In genomic region chr14:24434676-24435075, GRCh38 we compare ENCODE assay signal across 27 cellular contexts. TPM values are rescaled to one million over a fixed set of nuclear protein-coding genes. Genes with fewer than 3 reads are reported as not detected.
DNase-seq lines count a peak whose midpoint lies in the region; ATAC-seq and TF ChIP-seq lines count a peak whose summit lies in the region.
"Had no signal": no experiment of that assay in that cellular context is flagged by ENCODE, and none has a peak within 500 bp of the region (broad histone marks: within the 10 kb centered on the region; RNA-seq: fewer than 3 reads in every experiment).

No MANE protein-coding gene starts in this region.

- H3K4me1 ChIP-seq in suprapubic skin (peaks cover 52% of the 10 kb centered on the region), prostate gland (replicated peaks) (peaks cover 20% of the 10 kb centered on the region)

- H3K27ac Mint-ChIP-seq in activated naive CD4-positive, alpha-beta T cell treated with anti-CD3 and anti-CD28 coated beads, Interleukin-2, amount 10 ng/mL, durations not matched to agents 7 days and 5 days, result peak overlapping the region; percentile 37
- peak overlapping the region; percentile 15 for H3K27ac Mint-ChIP-seq in activated T-helper 2 cell treated with anti-CD3 and anti-CD28 coated beads, Interferon-gamma antibody, Interleukin-2, Interleukin-4, amounts not matched to agents 10 μg/mL and 5 μg/mL and 100 μg/mL, durations not matched to agents 14 hours and 24 hours and 36 hours
- H3K27ac Mint-ChIP-seq in natural killer cell treated with Interleukin-12 subunit alpha and Interleukin-12 subunit beta and Interleukin-15 and Interleukin-18, amount 100 ng/mL, for 72 hours, result peak overlapping the region; percentile 3 to 10

- no peaks in the 10 kb centered on the region for H3K27me3 ChIP-seq in suprapubic skin
- H3K27me3 ChIP-seq in prostate gland (replicated peaks; ENCODE audit: insufficient read depth), result no peaks in the 10 kb centered on the region
- H3K27me3 ChIP-seq: body of pancreas, gastrocnemius medialis, upper lobe of left lung had no signal

- H3K36me3 ChIP-seq in suprapubic skin (peaks cover 65% of the 10 kb centered on the region), prostate gland (peaks cover 3 to 14% of the 10 kb centered on the region in 2 donors)

- no peak overlapping the region for H3K4me3 ChIP-seq in suprapubic skin
- H3K4me3 ChIP-seq in prostate gland, result no peak overlapping the region
- H3K4me3 ChIP-seq: body of pancreas, gastrocnemius medialis, PC-9, upper lobe of left lung had no signal

- TF ChIP-seq CTCF in suprapubic skin (IDR thresholded peaks at IDR 0.05) (no peak), prostate gland (IDR thresholded peaks at IDR 0.05) (no peak)

- CTCF ChIA-PET in activated naive CD4-positive, alpha-beta T cell treated with anti-CD3 and anti-CD28 coated beads, Interleukin-2, amount 10 ng/mL, durations not matched to agents 7 days and 5 days (lab: Charles Lee), result interaction anchor here (17.5 kb wide), 1 partner anchor 102 kb away, joined by 557 read pairs; the partner anchor contains the start of genes ADCY4 and RIPK3

- no peaks in the 10 kb centered on the region for H3K9me3 Mint-ChIP-seq in activated naive CD4-positive, alpha-beta T cell treated with anti-CD3 and anti-CD28 coated beads, Interleukin-2, amount 10 ng/mL, durations not matched to agents 7 days and 5 days
- no peaks in the 10 kb centered on the region for H3K9me3 Mint-ChIP-seq in activated T-helper 2 cell treated with anti-CD3 and anti-CD28 coated beads, Interferon-gamma antibody, Interleukin-2, Interleukin-4, amounts not matched to agents 10 μg/mL and 5 μg/mL and 100 μg/mL, durations not matched to agents 14 hours and 24 hours and 36 hours
- no peaks in the 10 kb centered on the region for H3K9me3 Mint-ChIP-seq in natural killer cell treated with Interleukin-12 subunit alpha and Interleukin-12 subunit beta and Interleukin-15 and Interleukin-18, amount 100 ng/mL, for 72 hours

- TF ChIP-seq POLR2A in suprapubic skin (IDR thresholded peaks at IDR 0.05) (no peak), prostate gland (IDR thresholded peaks at IDR 0.05) (no peak)

- H3K36me3 Mint-ChIP-seq in activated naive CD4-positive, alpha-beta T cell treated with anti-CD3 and anti-CD28 coated beads, Interleukin-2, amount 10 ng/mL, durations not matched to agents 7 days and 5 days, result peaks cover 60% of the 10 kb centered on the region
- peaks cover 78% of the 10 kb centered on the region for H3K36me3 Mint-ChIP-seq in activated T-helper 2 cell treated with anti-CD3 and anti-CD28 coated beads, Interferon-gamma antibody, Interleukin-2, Interleukin-4, amounts not matched to agents 10 μg/mL and 5 μg/mL and 100 μg/mL, durations not matched to agents 14 hours and 24 hours and 36 hours (ENCODE audit: low read depth)
- H3K36me3 Mint-ChIP-seq in natural killer cell treated with Interleukin-12 subunit alpha and Interleukin-12 subunit beta and Interleukin-15 and Interleukin-18, amount 100 ng/mL, for 72 hours, result peaks cover 12% of the 10 kb centered on the region

- WGBS in suprapubic skin, result 85% methylated on average over 3 of the region's 3 CpGs
- 62% methylated on average over 3 of the region's 3 CpGs for WGBS in prostate gland

- ATAC-seq in natural killer cell treated with Interleukin-12 subunit alpha and Interleukin-12 subunit beta and Interleukin-15 and Interleukin-18, amount 100 ng/mL, for 72 hours, result no peak
- ATAC-seq: activated CD4-positive, CD25-positive, alpha-beta regulatory T cell treated with anti-CD3 and anti-CD28 coated beads, Interleukin-2, amount 50 U/mL, for 24 hours; body of pancreas; gastrocnemius medialis; left lobe of liver had no signal

- no peak for DNase-seq in activated naive CD4-positive, alpha-beta T cell treated with anti-CD3 and anti-CD28 coated beads, Interleukin-2, amount 10 ng/mL, durations not matched to agents 7 days and 5 days
- DNase-seq in activated naive CD4-positive, alpha-beta T cell treated with anti-CD3 and anti-CD28 coated beads, Interleukin-2, amount 50 U/mL, for 16 hours, result no peak
- DNase-seq in activated T-helper 2 cell treated with anti-CD3 and anti-CD28 coated beads, Interferon-gamma antibody, Interleukin-2, Interleukin-4, amounts not matched to agents 10 μg/mL and 5 μg/mL and 100 μg/mL, durations not matched to agents 14 hours and 24 hours and 36 hours (ENCODE audit: low spot score), result no peak
- no peak for DNase-seq in natural killer cell treated with Interleukin-12 subunit alpha and Interleukin-12 subunit beta and Interleukin-15 and Interleukin-18, amount 100 ng/mL, for 72 hours (ENCODE audit: low spot score)
- no peak for DNase-seq in suprapubic skin (ENCODE audit: low spot score in 2 of 2)
- DNase-seq in prostate gland (ENCODE audit: low spot score), result no peak
- no peak for DNase-seq in GF-D8 (lab: John Stamatoyannopoulos, UW)
- no peak for DNase-seq in GM19238 (ENCODE audit: insufficient read length, low spot score)
- DNase-seq: body of pancreas; C1 segment of cervical spinal cord; Calu3; DND-41; effector memory CD4-positive, alpha-beta T cell; gastrocnemius medialis; hippocampal formation; midbrain; NCI-H1092; NCI-H187; NCI-H2171 treated with DMSO at 0.1 percent for 48 hours; NCI-H524; NK-92 treated with Interleukin-12 subunit alpha and Interleukin-12 subunit beta, amount 100 ng/mL, for 24 hours; PC-9; Right ventricle myocardium superior; SW 1271; upper lobe of left lung had no signal

- TF ChIP-seq EP300 in suprapubic skin (IDR thresholded peaks at IDR 0.05), result no peak

- no peaks in the 10 kb centered on the region for H3K27me3 Mint-ChIP-seq in activated naive CD4-positive, alpha-beta T cell treated with anti-CD3 and anti-CD28 coated beads, Interleukin-2, amount 10 ng/mL, durations not matched to agents 7 days and 5 days
- no peaks in the 10 kb centered on the region for H3K27me3 Mint-ChIP-seq in activated T-helper 2 cell treated with anti-CD3 and anti-CD28 coated beads, Interferon-gamma antibody, Interleukin-2, Interleukin-4, amounts not matched to agents 10 μg/mL and 5 μg/mL and 100 μg/mL, durations not matched to agents 14 hours and 24 hours and 36 hours (ENCODE audit: low read depth)
- H3K27me3 Mint-ChIP-seq in natural killer cell treated with Interleukin-12 subunit alpha and Interleukin-12 subunit beta and Interleukin-15 and Interleukin-18, amount 100 ng/mL, for 72 hours, result no peaks in the 10 kb centered on the region

- intact Hi-C loops in activated T-helper 2 cell treated with anti-CD3 and anti-CD28 coated beads, Interferon-gamma antibody, Interleukin-2, Interleukin-4, amounts not matched to agents 10 μg/mL and 5 μg/mL and 100 μg/mL, durations not matched to agents 14 hours and 24 hours and 36 hours (cut with micrococcal nuclease), result loop anchor here (10.0 kb wide), 1 partner anchor 340 kb away; the partner anchor contains the start of gene PCK2
- intact Hi-C loops in prostate gland (cut with DNase I), result no loop called here

- peaks cover 70% of the 10 kb centered on the region for H3K4me1 Mint-ChIP-seq in activated naive CD4-positive, alpha-beta T cell treated with anti-CD3 and anti-CD28 coated beads, Interleukin-2, amount 10 ng/mL, durations not matched to agents 7 days and 5 days
- peaks cover 44% of the 10 kb centered on the region for H3K4me1 Mint-ChIP-seq in activated T-helper 2 cell treated with anti-CD3 and anti-CD28 coated beads, Interferon-gamma antibody, Interleukin-2, Interleukin-4, amounts not matched to agents 10 μg/mL and 5 μg/mL and 100 μg/mL, durations not matched to agents 14 hours and 24 hours and 36 hours (ENCODE audit: low read depth)
- peaks cover 35 to 46% of the 10 kb centered on the region in 2 donors for H3K4me1 Mint-ChIP-seq in natural killer cell treated with Interleukin-12 subunit alpha and Interleukin-12 subunit beta and Interleukin-15 and Interleukin-18, amount 100 ng/mL, for 72 hours (ENCODE audit: low read depth in 2 of 2)

- H3K4me3 Mint-ChIP-seq in activated naive CD4-positive, alpha-beta T cell treated with anti-CD3 and anti-CD28 coated beads, Interleukin-2, amount 10 ng/mL, durations not matched to agents 7 days and 5 days, result no peak overlapping the region
- no peak overlapping the region for H3K4me3 Mint-ChIP-seq in activated T-helper 2 cell treated with anti-CD3 and anti-CD28 coated beads, Interferon-gamma antibody, Interleukin-2, Interleukin-4, amounts not matched to agents 10 μg/mL and 5 μg/mL and 100 μg/mL, durations not matched to agents 14 hours and 24 hours and 36 hours (ENCODE audit: low read depth)
- no peak overlapping the region for H3K4me3 Mint-ChIP-seq in natural killer cell treated with Interleukin-12 subunit alpha and Interleukin-12 subunit beta and Interleukin-15 and Interleukin-18, amount 100 ng/mL, for 72 hours

- H3K9me3 ChIP-seq in suprapubic skin, result no peaks in the 10 kb centered on the region
- no peaks in the 10 kb centered on the region for H3K9me3 ChIP-seq in prostate gland
- H3K9me3 ChIP-seq: body of pancreas, gastrocnemius medialis, upper lobe of left lung had no signal

- H3K27ac ChIP-seq in suprapubic skin (peak overlapping the region; percentile 12), prostate gland (peak overlapping the region in 1 of 2 donors; percentile 24)
- H3K27ac ChIP-seq: body of pancreas, PC-9, upper lobe of left lung had no signal

RNA-seq across cellular contexts. Expression of gene KHNYN, which starts 4.9 kb away (rescaled TPM):
- total RNA-seq in activated T-helper 2 cell treated with anti-CD3 and anti-CD28 coated beads, Interferon-gamma antibody, Interleukin-2, Interleukin-4, amounts not matched to agents 10 μg/mL and 5 μg/mL and 100 μg/mL, durations not matched to agents 14 hours and 24 hours and 36 hours, result 72.6 and 75.3 TPM in 2 replicates
- total RNA-seq in natural killer cell treated with Interleukin-12 subunit alpha and Interleukin-12 subunit beta and Interleukin-15 and Interleukin-18, amount 100 ng/mL, for 72 hours, result 10 to 100 TPM; 61.7 to 65.3 TPM
- total RNA-seq in suprapubic skin (100 to 1,000 TPM in 1 of 4 donors, 10 to 100 TPM in 3; 56.7 to 145 (median 84.3) TPM), prostate gland (10 to 100 TPM; 57.0 to 91.2 TPM)

RNA-seq across cellular contexts. Expression of gene CBLN3, which starts 5.2 kb away (rescaled TPM):
- total RNA-seq in activated T-helper 2 cell treated with anti-CD3 and anti-CD28 coated beads, Interferon-gamma antibody, Interleukin-2, Interleukin-4, amounts not matched to agents 10 μg/mL and 5 μg/mL and 100 μg/mL, durations not matched to agents 14 hours and 24 hours and 36 hours, result 5.4 and 5.5 TPM in 2 replicates
- 10 to 100 TPM in 1 of 2 donors, 1 to 10 TPM in 1; 5.3 to 10.9 TPM for total RNA-seq in natural killer cell treated with Interleukin-12 subunit alpha and Interleukin-12 subunit beta and Interleukin-15 and Interleukin-18, amount 100 ng/mL, for 72 hours
- total RNA-seq in suprapubic skin (1 to 10 TPM in 1 of 4 donors, under 1 TPM in 2, not detected in 1; 0.30 to 2.6 (median 0.93) TPM), prostate gland (10 to 100 TPM in 1 of 2 donors, 1 to 10 TPM in 1; 2.4 to 11.1 TPM)

RNA-seq across cellular contexts. Expression of gene SDR39U1, which starts 7.9 kb away (rescaled TPM):
- 40.8 and 47.7 TPM in 2 replicates for total RNA-seq in activated T-helper 2 cell treated with anti-CD3 and anti-CD28 coated beads, Interferon-gamma antibody, Interleukin-2, Interleukin-4, amounts not matched to agents 10 μg/mL and 5 μg/mL and 100 μg/mL, durations not matched to agents 14 hours and 24 hours and 36 hours
- total RNA-seq in natural killer cell treated with Interleukin-12 subunit alpha and Interleukin-12 subunit beta and Interleukin-15 and Interleukin-18, amount 100 ng/mL, for 72 hours, result 10 to 100 TPM; 33.2 to 50.7 TPM
- total RNA-seq in suprapubic skin, result 10 to 100 TPM; 30.1 to 82.3 (median 38.6) TPM
- total RNA-seq in prostate gland, result 10 to 100 TPM; 49.5 to 64.4 TPM

RNA-seq across cellular contexts. Expression of gene NYNRIN, which starts 35.9 kb away (rescaled TPM):
- total RNA-seq in activated T-helper 2 cell treated with anti-CD3 and anti-CD28 coated beads, Interferon-gamma antibody, Interleukin-2, Interleukin-4, amounts not matched to agents 10 μg/mL and 5 μg/mL and 100 μg/mL, durations not matched to agents 14 hours and 24 hours and 36 hours, result 0.02 and 0.34 TPM in 2 replicates
- under 1 TPM in 1 of 2 donors, not detected in 1; 0.11 TPM for total RNA-seq in natural killer cell treated with Interleukin-12 subunit alpha and Interleukin-12 subunit beta and Interleukin-15 and Interleukin-18, amount 100 ng/mL, for 72 hours
- total RNA-seq in suprapubic skin (10 to 100 TPM; 18.5 to 43.6 (median 29.8) TPM), prostate gland (10 to 100 TPM; 10.5 to 26.5 TPM)
